ENCODE assay signal across 18 cellular contexts in genomic region chr9:95689669-95690068, GRCh38.
A peak's percentile ranks its signal among the peaks of the same experiment; 100 is the strongest.
DNase-seq lines count a peak whose midpoint lies in the region; TF ChIP-seq lines count a peak whose summit lies in the region.
"Had no signal": no experiment of that assay in that cellular context is flagged by ENCODE, and none has a peak within 500 bp of the region (broad histone marks: within the 10 kb centered on the region; RNA-seq: fewer than 3 reads in every experiment).

No MANE protein-coding gene starts in this region.

- WGBS in mesendoderm (ENCODE audit: extremely low coverage, insufficient coverage, low lambda C conversion rate) = no CpG with 5 or more reads among the region's 2 CpGs

- TF ChIP-seq CTCF in colonic mucosa (IDR thresholded peaks at IDR 0.05) = no peak
- no peak for TF ChIP-seq CTCF in GM20000 (IDR thresholded peaks at IDR 0.05; ENCODE audit: extremely low read depth, missing control alignments)

- no peaks in the 10 kb centered on the region for H3K79me2 ChIP-seq in mesendoderm (ENCODE audit: control insufficient read depth, insufficient read depth, low read length)

- H4K5ac ChIP-seq in mesendoderm (ENCODE audit: low read length) = no peak overlapping the region

- H3K79me1 ChIP-seq in mesendoderm (ENCODE audit: low read length) = no peaks in the 10 kb centered on the region

- H2AK5ac ChIP-seq in mesendoderm (ENCODE audit: low read length) = no peak overlapping the region

- no peak overlapping the region for H3K56ac ChIP-seq in mesendoderm (ENCODE audit: low read length)

- no peak overlapping the region for H3K4ac ChIP-seq in mesendoderm (ENCODE audit: low read depth, low read length)

- no peaks in the 10 kb centered on the region for H3K27me3 ChIP-seq in colonic mucosa
- no peaks in the 10 kb centered on the region for H3K27me3 ChIP-seq in mesendoderm (ENCODE audit: insufficient read depth, low read length, poor library complexity)

- H3K4me1 ChIP-seq in colonic mucosa = no peaks in the 10 kb centered on the region
- no peaks in the 10 kb centered on the region for H3K4me1 ChIP-seq in mesendoderm (ENCODE audit: control insufficient read depth, low read depth, low read length)

- H3K27ac ChIP-seq in colonic mucosa (no peak overlapping the region), mesendoderm (ENCODE audit: low read depth, low read length) (no peak overlapping the region), caudate nucleus (ENCODE audit: low read depth, low read length) (no peak overlapping the region)

- DNase-seq in COLO668 (lab: John Stamatoyannopoulos, UW; ENCODE audit: unreplicated experiment) = peak; percentile 21
- peak; percentile 63 for DNase-seq in NCI-H2171 (lab: John Stamatoyannopoulos, UW)
- DNase-seq in colonic mucosa = peak; percentile 46
- DNase-seq in mesendoderm = no peak
- DNase-seq in GM19240 (ENCODE audit: insufficient read length, low spot score) = no peak
- no peak for DNase-seq in GM20000 (ENCODE audit: low spot score)
- DNase-seq in caudate nucleus (lab: John Stamatoyannopoulos, UW) = no peak
- no peak for DNase-seq in middle frontal gyrus (ENCODE audit: extremely low spot score, low spot score)
- DNase-seq: ACHN; AML-193; Calu3; CD4-positive, alpha-beta memory T cell; DMS79 treated with DMSO at 0.1 percent for 48 hours; HCEC 1CT; IMR-90 had no signal

- no peak overlapping the region for H3K23ac ChIP-seq in mesendoderm (ENCODE audit: low read length)

- no peak overlapping the region for H3K18ac ChIP-seq in mesendoderm (ENCODE audit: low read length)

- H2BK120ac ChIP-seq in mesendoderm (ENCODE audit: low read depth, low read length) = no peak overlapping the region

- H2BK5ac ChIP-seq in mesendoderm (ENCODE audit: low read length) = no peak overlapping the region

- intact Hi-C loops in colonic mucosa (cut with DNase I) = no loop called here

- no peak overlapping the region for H3K9ac ChIP-seq in colonic mucosa (ENCODE audit: low read depth in 2 of 2, low read length in 2 of 2)
- H3K9ac ChIP-seq in mesendoderm (ENCODE audit: low read length) = no peak overlapping the region

- no peak overlapping the region for H3K4me3 ChIP-seq in colonic mucosa
- H3K4me3 ChIP-seq in mesendoderm (ENCODE audit: low read length) = no peak overlapping the region
- H3K4me3 ChIP-seq: GM12878, GM23338, K562 had no signal

- H3K36me3 ChIP-seq in colonic mucosa = no peaks in the 10 kb centered on the region
- no peaks in the 10 kb centered on the region for H3K36me3 ChIP-seq in mesendoderm (ENCODE audit: control insufficient read depth, insufficient read depth, low read length)

- peak overlapping the region; percentile 68 for H4K8ac ChIP-seq in mesendoderm (ENCODE audit: low read depth, low read length)

- no peak overlapping the region for H2BK15ac ChIP-seq in mesendoderm (replicated peaks; ENCODE audit: low read depth)

- H3K4me2 ChIP-seq in mesendoderm (ENCODE audit: low read length) = no peak overlapping the region
- H3K4me2 ChIP-seq: GM23338 had no signal

- H3K9me3 ChIP-seq in colonic mucosa = no peaks in the 10 kb centered on the region

Comparison
In these comparisons a context has a peak if more than half of its experiments do, and no peak if none do; other contexts are left out.
1. DNase-seq: peak in COLO668 (single experiment), NCI-H2171 (single experiment) and colonic mucosa (single experiment); none in mesendoderm (single experiment), GM19240 (single experiment), GM20000 (single experiment), caudate nucleus (0 of 61) and middle frontal gyrus (single experiment).